1 cellular context compared by ENCODE assay signal in the genomic region with DNA sequence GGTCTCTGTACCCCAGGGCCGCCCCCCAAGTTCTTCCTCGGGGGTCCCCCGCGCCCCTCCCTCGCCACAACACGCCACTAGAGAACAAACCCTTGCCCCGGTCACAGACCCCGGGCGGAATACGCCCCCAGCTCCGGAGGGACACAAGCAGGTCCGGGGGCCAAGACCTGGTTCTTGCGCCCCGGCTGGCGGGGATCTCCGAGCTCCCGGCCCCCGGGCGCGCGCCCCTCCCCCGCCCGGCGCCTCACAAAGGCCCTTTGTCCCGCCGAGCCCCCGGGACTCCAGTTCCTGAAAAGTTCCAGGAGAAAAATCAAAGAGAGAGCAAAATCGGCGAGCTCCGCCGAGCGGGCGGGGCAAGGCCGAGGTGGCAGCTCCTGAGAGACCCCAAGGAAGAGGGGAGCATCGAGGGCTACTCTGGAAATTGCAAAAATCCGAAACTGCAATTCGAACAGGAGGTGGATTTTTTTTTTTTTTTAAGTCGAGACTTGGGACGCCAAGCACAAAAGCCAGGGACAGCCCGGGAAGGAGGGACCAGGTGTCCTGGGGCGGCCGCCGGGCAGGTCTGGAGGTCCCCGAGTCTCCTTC.
TF ChIP-seq lines count a peak whose summit lies in the region.

No MANE protein-coding gene starts in this region.

TF ChIP-seq in H1, 55 proteins besides CTCF, POLR2A, EP300 and RAD21 (continued from another document):
- peak; percentile 12; the same call in 1 of the 2 replicates for TF ChIP-seq TAF1 (IDR thresholded peaks at IDR 0.05; ENCODE audit: low read depth, low read length)
